In the genomic region with DNA sequence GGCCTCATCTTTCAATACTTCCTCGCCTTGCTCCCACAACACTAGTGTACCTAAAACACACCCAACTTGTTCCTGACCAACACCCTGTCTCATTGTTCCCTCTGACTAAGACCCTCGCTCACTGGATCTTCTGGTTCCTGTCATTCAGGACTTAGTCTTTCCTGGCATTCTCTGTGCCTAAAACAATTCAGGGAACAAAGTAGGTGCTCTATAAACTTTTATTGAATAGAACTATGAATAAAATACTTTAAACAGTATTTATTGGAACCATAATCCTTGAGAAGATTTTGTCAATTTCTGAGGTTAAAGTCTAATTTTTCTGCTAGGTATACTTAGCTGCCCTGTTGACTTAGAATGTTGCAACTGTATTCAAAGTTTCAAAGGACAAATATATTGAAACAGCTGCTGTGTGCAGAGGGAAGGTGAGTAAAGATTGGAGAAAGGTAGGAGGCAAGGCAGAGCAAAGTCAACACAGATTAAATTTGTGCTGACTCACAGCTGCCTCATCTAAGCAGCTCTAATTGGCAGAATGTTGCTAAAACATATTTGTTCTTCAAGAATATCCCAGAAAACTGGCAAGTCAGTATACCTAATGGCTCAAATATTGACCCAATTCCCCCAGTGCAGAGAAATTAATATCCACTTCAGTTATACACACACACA, we compare ENCODE assay signal across 14 cellular contexts. TPM values are rescaled to one million over a fixed set of nuclear protein-coding genes. Genes with fewer than 3 reads are reported as not detected.
DNase-seq lines count a peak whose midpoint lies in the region; ATAC-seq, FAIRE-seq and TF ChIP-seq lines count a peak whose summit lies in the region.
"Had no signal": no experiment of that assay in that cellular context is flagged by ENCODE, and none has a peak within 500 bp of the region (broad histone marks: within the 10 kb centered on the region; RNA-seq: fewer than 3 reads in every experiment).

No MANE protein-coding gene starts in this region.

- ATAC-seq in activated naive CD4-positive, alpha-beta T cell treated with anti-CD3 and anti-CD28 coated beads, Interleukin-2, amount 50 U/mL, for 72 hours: no peak

- H3K27ac Mint-ChIP-seq in activated naive CD4-positive, alpha-beta T cell treated with anti-CD3 and anti-CD28 coated beads, Interleukin-2, amount 50 U/mL, for 72 hours: no peak overlapping the region
- H3K27ac Mint-ChIP-seq in activated T-cell treated with anti-CD3 and anti-CD28 coated beads, Interleukin-2, amount 50 U/mL, for 24 hours: no peak overlapping the region

- H3K36me3 Mint-ChIP-seq in activated naive CD4-positive, alpha-beta T cell treated with anti-CD3 and anti-CD28 coated beads, Interleukin-2, amount 50 U/mL, for 72 hours: no peaks in the 10 kb centered on the region
- H3K36me3 Mint-ChIP-seq in activated T-cell treated with anti-CD3 and anti-CD28 coated beads, Interleukin-2, amount 50 U/mL, for 24 hours (ENCODE audit: low read depth): no peaks in the 10 kb centered on the region

- 27% methylated on average over 2 of the region's 2 CpGs for WGBS in liver

- H3K9me3 ChIP-seq in liver (ENCODE audit: control insufficient read depth in 4 of 4, low read length in 3 of 4): no peaks in the 10 kb centered on the region
- H3K9me3 ChIP-seq: HAP-1 had no signal

- peak overlapping the region; percentile 71 to 79 for H3K27ac ChIP-seq in liver (ENCODE audit: low read depth in 1 of 2, low read length in 2 of 2)
- H3K27ac ChIP-seq: HL-60 had no signal

- TF ChIP-seq CTCF in AG10803 (conservative IDR thresholded peaks at IDR 0.05; ENCODE audit: low read length) (no peak), astrocyte of the spinal cord (IDR thresholded peaks at IDR 0.05; ENCODE audit: low read depth, low read length) (no peak), liver (IDR thresholded peaks at IDR 0.05; ENCODE audit: low read depth, low read length, missing input control) (no peak)

- in situ Hi-C loops in astrocyte of the spinal cord (cut with HindIII; ENCODE audit: low sequenced_read_pairs): no loop called here

- H3K27me3 ChIP-seq in liver (ENCODE audit: control insufficient read depth in 4 of 4, insufficient read depth in 4 of 4, low read length in 3 of 4): no peaks in the 10 kb centered on the region

- H3K27me3 Mint-ChIP-seq in activated T-cell treated with anti-CD3 and anti-CD28 coated beads, Interleukin-2, amount 50 U/mL, for 24 hours: no peaks in the 10 kb centered on the region

- peak; percentile 54 to 74 for TF ChIP-seq RAD21 in liver (IDR thresholded peaks at IDR 0.05)

- H3K4me3 Mint-ChIP-seq in activated T-cell treated with anti-CD3 and anti-CD28 coated beads, Interleukin-2, amount 50 U/mL, for 24 hours: no peak overlapping the region

- H3K36me3 ChIP-seq in liver (ENCODE audit: control insufficient read depth in 4 of 4, insufficient read depth in 3 of 4, low read depth in 1 of 4, low read length in 3 of 4): no peaks in the 10 kb centered on the region
- H3K36me3 ChIP-seq: HAP-1 had no signal

- H3K9ac ChIP-seq in liver (ENCODE audit: low read depth in 1 of 2, low read length in 2 of 2): no peak overlapping the region

- H3K4me1 Mint-ChIP-seq in activated T-cell treated with anti-CD3 and anti-CD28 coated beads, Interleukin-2, amount 50 U/mL, for 24 hours (ENCODE audit: low read depth): peaks cover 2% of the 10 kb centered on the region

- DNase-seq in AG10803 (ENCODE audit: low read depth): peak; percentile 25
- peak; percentile 60 for DNase-seq in NCI-H1436 treated with DMSO at 0.1 percent for 48 hours (lab: John Stamatoyannopoulos, UW)
- peak; percentile 12 for DNase-seq in astrocyte of the spinal cord (ENCODE audit: low read depth, low spot score)
- no peak for DNase-seq in activated naive CD4-positive, alpha-beta T cell treated with anti-CD3 and anti-CD28 coated beads, Interleukin-2, amount 50 U/mL, for 72 hours (ENCODE audit: low spot score in 2 of 2)
- no peak for DNase-seq in DMS 273 (lab: John Stamatoyannopoulos, UW; ENCODE audit: unreplicated experiment)
- DNase-seq in activated T-cell treated with anti-CD3 and anti-CD28 coated beads, Interleukin-2, amount 50 U/mL, for 24 hours: no peak
- DNase-seq in RCC 7860 (ENCODE audit: low spot score): no peak
- DNase-seq: activated CD4-positive, CD25-positive, alpha-beta regulatory T cell treated with anti-CD3 and anti-CD28 coated beads, Interleukin-2, amount 50 U/mL, for 72 hours; foreskin melanocyte; stimulated activated CD4-positive, alpha-beta T cell treated with anti-CD3 and anti-CD28 coated beads, Interleukin-4, amount 100 ng/mL, for 4 hours had no signal

- H3K4me1 ChIP-seq in liver (ENCODE audit: control insufficient read depth in 4 of 4, insufficient read depth in 4 of 4, low read length in 3 of 4): peaks cover 23 to 61% (median 52%) of the 10 kb centered on the region in 4 donors

- no peak for FAIRE-seq in RCC 7860 (lab: Jason Lieb, UNC)

- H3K4me3 ChIP-seq in AG10803 (ENCODE audit: low read length): no peak overlapping the region
- no peak overlapping the region for H3K4me3 ChIP-seq in astrocyte of the spinal cord (ENCODE audit: low read depth, low read length)
- no peak overlapping the region for H3K4me3 ChIP-seq in liver (ENCODE audit: low read depth in 1 of 3, low read length in 3 of 3)
- H3K4me3 ChIP-seq: HAP-1 had no signal

- no peaks in the 10 kb centered on the region for H3K9me3 Mint-ChIP-seq in activated naive CD4-positive, alpha-beta T cell treated with anti-CD3 and anti-CD28 coated beads, Interleukin-2, amount 50 U/mL, for 72 hours
- H3K9me3 Mint-ChIP-seq in activated T-cell treated with anti-CD3 and anti-CD28 coated beads, Interleukin-2, amount 50 U/mL, for 24 hours: no peaks in the 10 kb centered on the region

TF ChIP-seq in liver, 16 proteins besides CTCF, POLR2A, EP300 and RAD21 (continues in another document):
- TF ChIP-seq EGR1 (IDR thresholded peaks at IDR 0.05; ENCODE audit: low read depth in 2 of 2) (peak in 1 of 2 donors; percentile 36), JUND (IDR thresholded peaks at IDR 0.05) (peak; percentile 90 to 97), REST (IDR thresholded peaks at IDR 0.05) (peak; percentile 81), HNF4G (IDR thresholded peaks at IDR 0.05) (peak; percentile 96), YY1 (IDR thresholded peaks at IDR 0.05) (peak; percentile 75), ATF3 (IDR thresholded peaks at IDR 0.05) (peak; percentile 82), RXRA (IDR thresholded peaks at IDR 0.05) (peak; percentile 90 to 93), SP1 (IDR thresholded peaks at IDR 0.05) (peak; percentile 97), TAF1 (conservative IDR thresholded peaks at IDR 0.05) (no peak), FOXA1 (IDR thresholded peaks at IDR 0.05) (peak; percentile 98), NR2F2 (IDR thresholded peaks at IDR 0.05) (peak; percentile 40)
- TF ChIP-seq, protein P1, sequence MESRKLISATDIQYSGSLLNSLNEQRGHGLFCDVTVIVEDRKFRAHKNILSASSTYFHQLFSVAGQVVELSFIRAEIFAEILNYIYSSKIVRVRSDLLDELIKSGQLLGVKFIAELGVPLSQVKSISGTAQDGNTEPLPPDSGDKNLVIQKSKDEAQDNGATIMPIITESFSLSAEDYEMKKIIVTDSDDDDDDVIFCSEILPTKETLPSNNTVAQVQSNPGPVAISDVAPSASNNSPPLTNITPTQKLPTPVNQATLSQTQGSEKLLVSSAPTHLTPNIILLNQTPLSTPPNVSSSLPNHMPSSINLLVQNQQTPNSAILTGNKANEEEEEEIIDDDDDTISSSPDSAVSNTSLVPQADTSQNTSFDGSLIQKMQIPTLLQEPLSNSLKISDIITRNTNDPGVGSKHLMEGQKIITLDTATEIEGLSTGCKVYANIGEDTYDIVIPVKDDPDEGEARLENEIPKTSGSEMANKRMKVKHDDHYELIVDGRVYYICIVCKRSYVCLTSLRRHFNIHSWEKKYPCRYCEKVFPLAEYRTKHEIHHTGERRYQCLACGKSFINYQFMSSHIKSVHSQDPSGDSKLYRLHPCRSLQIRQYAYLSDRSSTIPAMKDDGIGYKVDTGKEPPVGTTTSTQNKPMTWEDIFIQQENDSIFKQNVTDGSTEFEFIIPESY (IDR thresholded peaks at IDR 0.05): peak; percentile 88
- TF ChIP-seq, protein P2, sequence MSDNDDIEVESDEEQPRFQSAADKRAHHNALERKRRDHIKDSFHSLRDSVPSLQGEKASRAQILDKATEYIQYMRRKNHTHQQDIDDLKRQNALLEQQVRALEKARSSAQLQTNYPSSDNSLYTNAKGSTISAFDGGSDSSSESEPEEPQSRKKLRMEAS (IDR thresholded peaks at IDR 0.05): peak; percentile 83

RNA-seq across cellular contexts. Expression of gene GSTA2, which starts 37.6 kb away (rescaled TPM):
- total RNA-seq in liver: 1 to 10 TPM; 2.0 to 2.2 TPM
- 100 to 1,000 TPM in 1 of 2 donors, 1 to 10 TPM in 1; 1.4 to 110 TPM for polyA plus RNA-seq in liver
- total RNA-seq in activated naive CD4-positive, alpha-beta T cell treated with anti-CD3 and anti-CD28 coated beads, Interleukin-2, amount 50 U/mL, for 72 hours: not detected
- total RNA-seq: myocyte had no signal

RNA-seq across cellular contexts. Expression of gene TMEM14A, which starts 54.7 kb away (rescaled TPM):
- 10 to 100 TPM; 15.6 to 22.9 TPM for total RNA-seq in liver
- polyA plus RNA-seq in liver: 10 to 100 TPM; 23.0 to 63.6 TPM
- 10 to 100 TPM; 12.1 to 18.1 TPM for total RNA-seq in activated naive CD4-positive, alpha-beta T cell treated with anti-CD3 and anti-CD28 coated beads, Interleukin-2, amount 50 U/mL, for 72 hours

Comparison
In these comparisons a context has a peak if more than half of its experiments do, and no peak if none do; other contexts are left out.
1. DNase-seq: peak in AG10803 (single experiment), NCI-H1436 treated with DMSO at 0.1 percent for 48 hours (single experiment) and astrocyte of the spinal cord (single experiment); none in activated naive CD4-positive, alpha-beta T cell treated with anti-CD3 and anti-CD28 coated beads, Interleukin-2, amount 50 U/mL, for 72 hours (0 of 2), DMS 273 (single experiment), activated T-cell treated with anti-CD3 and anti-CD28 coated beads, Interleukin-2, amount 50 U/mL, for 24 hours (single experiment) and RCC 7860 (single experiment).